ENCODE assay signal across 22 cellular contexts in genomic region chr15:58136731-58137130, GRCh38. TPM values are rescaled to one million over a fixed set of nuclear protein-coding genes. Genes with fewer than 3 reads are reported as not detected.
"Had no signal": no experiment of that assay in that cellular context is flagged by ENCODE, and none has a peak within 500 bp of the region (broad histone marks: within the 10 kb centered on the region; RNA-seq: fewer than 3 reads in every experiment).

No MANE protein-coding gene starts in this region.

- H3K36me3 Mint-ChIP-seq: activated CD8-positive, alpha-beta memory T cell treated with anti-CD3 and anti-CD28 coated beads, Interleukin-2, amount 10 ng/mL, durations not matched to agents 7 days and 5 days; activated naive CD8-positive, alpha-beta T cell; T-cell had no signal

- H3K4me1 ChIP-seq: prostate gland, stomach, testis, upper lobe of left lung had no signal

- H3K4me3 ChIP-seq: heart right ventricle, lung, prostate gland, skin epidermis, stomach, testis, upper lobe of left lung had no signal

- H3K9me3 Mint-ChIP-seq: activated B cell treated with CpG ODN at 0.5 μM for 24 hours; activated CD4-positive, alpha-beta memory T cell treated with anti-CD3 and anti-CD28 coated beads, Interleukin-2, amount 10 ng/mL, durations not matched to agents 7 days and 5 days; T-cell had no signal

- H3K27me3 ChIP-seq: testis, upper lobe of left lung had no signal

- H3K27me3 Mint-ChIP-seq: activated B cell treated with CpG ODN at 0.5 μM for 24 hours had no signal

- H3K27ac Mint-ChIP-seq: activated B cell treated with CpG ODN at 0.5 μM for 24 hours; activated CD4-positive, alpha-beta memory T cell treated with anti-CD3 and anti-CD28 coated beads, Interleukin-2, amount 10 ng/mL, durations not matched to agents 7 days and 5 days; activated CD8-positive, alpha-beta memory T cell treated with anti-CD3 and anti-CD28 coated beads, Interleukin-2, amount 10 ng/mL, durations not matched to agents 7 days and 5 days; activated naive CD8-positive, alpha-beta T cell; nephron progenitor cell; T-cell had no signal

- ATAC-seq: activated CD8-positive, alpha-beta memory T cell treated with anti-CD3 and anti-CD28 coated beads, Interleukin-2, amount 10 ng/mL, durations not matched to agents 7 days and 5 days; heart right ventricle; right cardiac atrium; T-cell had no signal

- H3K4me1 Mint-ChIP-seq: activated B cell treated with CpG ODN at 0.5 μM for 24 hours; activated CD4-positive, alpha-beta memory T cell treated with anti-CD3 and anti-CD28 coated beads, Interleukin-2, amount 10 ng/mL, durations not matched to agents 7 days and 5 days; activated CD8-positive, alpha-beta memory T cell treated with anti-CD3 and anti-CD28 coated beads, Interleukin-2, amount 10 ng/mL, durations not matched to agents 7 days and 5 days; T-cell had no signal

- H3K9me3 ChIP-seq: heart right ventricle, prostate gland, stomach, testis, upper lobe of left lung had no signal

- DNase-seq: activated B cell treated with CpG ODN at 0.5 μM for 24 hours; activated CD4-positive, alpha-beta memory T cell treated with anti-CD3 and anti-CD28 coated beads, Interleukin-2, amount 10 ng/mL, durations not matched to agents 7 days and 5 days; activated CD4-positive, alpha-beta T cell treated with anti-CD3 and anti-CD28 coated beads for 48 hours; activated CD8-positive, alpha-beta memory T cell treated with anti-CD3 and anti-CD28 coated beads, Interleukin-2, amount 10 ng/mL, durations not matched to agents 7 days and 5 days; amniotic stem cell; dermis blood vessel endothelial cell; effector memory CD4-positive, alpha-beta T cell; heart right ventricle; nephron progenitor cell; occipital lobe; right cardiac atrium; stimulated activated CD4-positive, alpha-beta T cell treated with anti-CD3 and anti-CD28 coated beads, Interleukin-15, amount 100 ng/mL, for 24 hours; stimulated activated CD4-positive, alpha-beta T cell treated with anti-CD3 and anti-CD28 coated beads, Interleukin-2, amount 100 ng/mL, for 48 hours; stomach; T-cell; testis; upper lobe of left lung had no signal

- H3K4me3 Mint-ChIP-seq: activated B cell treated with CpG ODN at 0.5 μM for 24 hours; activated CD4-positive, alpha-beta memory T cell treated with anti-CD3 and anti-CD28 coated beads, Interleukin-2, amount 10 ng/mL, durations not matched to agents 7 days and 5 days; activated CD8-positive, alpha-beta memory T cell treated with anti-CD3 and anti-CD28 coated beads, Interleukin-2, amount 10 ng/mL, durations not matched to agents 7 days and 5 days; activated naive CD8-positive, alpha-beta T cell; nephron progenitor cell; T-cell had no signal

- H3K36me3 ChIP-seq: heart right ventricle, prostate gland, stomach, upper lobe of left lung had no signal

- H3K27ac ChIP-seq: prostate gland, skin epidermis, stomach, testis, upper lobe of left lung had no signal

- FAIRE-seq: endothelial cell of umbilical vein had no signal

RNA-seq across cellular contexts. Expression of gene AQP9, which starts 1.4 kb away (rescaled TPM):
- total RNA-seq: activated B cell treated with CpG ODN at 0.5 μM for 24 hours; activated CD4-positive, alpha-beta memory T cell treated with anti-CD3 and anti-CD28 coated beads, Interleukin-2, amount 10 ng/mL, durations not matched to agents 7 days and 5 days; activated CD8-positive, alpha-beta memory T cell treated with anti-CD3 and anti-CD28 coated beads, Interleukin-2, amount 10 ng/mL, durations not matched to agents 7 days and 5 days; endothelial cell of umbilical vein had no signal
- polyA plus RNA-seq: endothelial cell of umbilical vein had no signal
